In the genomic region with DNA sequence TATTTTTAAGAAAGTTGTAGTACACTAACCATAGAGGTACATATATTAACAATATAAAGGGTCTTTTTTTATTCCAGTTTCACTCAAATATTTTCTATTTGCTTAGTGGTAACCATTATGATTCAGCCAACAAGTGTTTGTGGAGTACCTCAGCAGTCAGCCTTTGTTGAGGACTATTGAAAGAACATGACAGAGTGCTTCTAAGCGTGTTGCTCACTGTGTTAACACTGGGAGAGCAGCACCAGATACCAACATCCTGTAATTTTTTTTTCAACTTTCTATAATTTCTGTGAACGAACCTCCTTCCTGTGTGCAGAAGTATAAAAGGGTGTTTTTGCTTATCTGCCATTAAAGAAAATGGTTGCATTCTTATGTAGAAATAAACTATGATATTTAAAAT, we compare ENCODE assay signal across 16 cellular contexts.
A peak's percentile ranks its signal among the peaks of the same experiment; 100 is the strongest.
DNase-seq lines count a peak whose midpoint lies in the region; ATAC-seq, FAIRE-seq and TF ChIP-seq lines count a peak whose summit lies in the region.
"Had no signal": no experiment of that assay in that cellular context is flagged by ENCODE, and none has a peak within 500 bp of the region (broad histone marks: within the 10 kb centered on the region; RNA-seq: fewer than 3 reads in every experiment).

No MANE protein-coding gene starts in this region.

- H3K4me1 Mint-ChIP-seq in CD4-positive, alpha-beta T cell (ENCODE audit: low read depth), result peaks cover 24% of the 10 kb centered on the region
- H3K4me1 Mint-ChIP-seq in GM23338, result peaks cover 4% of the 10 kb centered on the region; the same call in 2 of the 3 replicates

- peak; percentile 49 for ATAC-seq in CD4-positive, alpha-beta T cell (ENCODE audit: poor library complexity)
- ATAC-seq in GM23338 (peak; percentile 34; the same call in 2 of the 3 replicates), HG02852 (IDR thresholded peaks at IDR 0.05; ENCODE audit: unreplicated experiment) (no peak), GM19035 (IDR thresholded peaks at IDR 0.05; ENCODE audit: unreplicated experiment) (no peak)
- ATAC-seq: SK-N-SH treated with all-trans-retinoic acid at 6 μM for 48 hours had no signal

- no peaks in the 10 kb centered on the region for H3F3A ChIP-seq in GM23338 (replicated peaks; ENCODE audit: low read depth)

- CTCF ChIA-PET in CD4-positive, alpha-beta T cell (lab: Charles Lee), result no interaction called here

- no peaks in the 10 kb centered on the region for H3K79me2 ChIP-seq in GM23338 (replicated peaks; ENCODE audit: insufficient read depth)
- H3K79me2 ChIP-seq: hepatocyte had no signal

- no peak for FAIRE-seq in frontal cortex (lab: Jason Lieb, UNC)
- FAIRE-seq: colon, GM12892 had no signal

- TF ChIP-seq CTCF in CD4-positive, alpha-beta T cell (IDR thresholded peaks at IDR 0.05), result no peak
- TF ChIP-seq CTCF in GM23338 (conservative IDR thresholded peaks at IDR 0.05; ENCODE audit: low read depth in 2 of 2) (no peak), fibroblast of the aortic adventitia (IDR thresholded peaks at IDR 0.05; ENCODE audit: insufficient read depth, low read length) (no peak)

- no peak overlapping the region for H2AFZ ChIP-seq in GM23338
- H2AFZ ChIP-seq: hepatocyte had no signal

- H3K4me3 Mint-ChIP-seq in CD4-positive, alpha-beta T cell, result no peak overlapping the region
- H3K4me3 Mint-ChIP-seq in GM23338, result no peak overlapping the region

- H3K27me3 Mint-ChIP-seq in CD4-positive, alpha-beta T cell, result no peaks in the 10 kb centered on the region
- peaks cover 8% of the 10 kb centered on the region for H3K27me3 Mint-ChIP-seq in GM23338 (ENCODE audit: insufficient read depth, low read depth, poor library complexity)

- POLR2A ChIA-PET in CD4-positive, alpha-beta T cell (lab: Charles Lee), result no interaction called here

- H3K4me3 ChIP-seq in GM23338, result no peak overlapping the region
- H3K4me3 ChIP-seq in fibroblast of the aortic adventitia (ENCODE audit: low read depth, low read length), result no peak overlapping the region
- H3K4me3 ChIP-seq: esophagus squamous epithelium, hepatocyte, vagina had no signal

- H3K27ac ChIP-seq in CD4-positive, alpha-beta T cell (ENCODE audit: low read depth, low read length), result no peak overlapping the region
- no peak overlapping the region for H3K27ac ChIP-seq in GM23338 (ENCODE audit: low read depth)
- H3K27ac ChIP-seq: esophagus squamous epithelium, hepatocyte, vagina had no signal

- no peaks in the 10 kb centered on the region for H3K9me3 Mint-ChIP-seq in CD4-positive, alpha-beta T cell
- peaks cover 3% of the 10 kb centered on the region; the same call in 2 of the 3 replicates for H3K9me3 Mint-ChIP-seq in GM23338

- no peaks in the 10 kb centered on the region for H3K27me3 ChIP-seq in CD4-positive, alpha-beta T cell (ENCODE audit: control insufficient read depth, insufficient read depth, low read length)
- no peaks in the 10 kb centered on the region for H3K27me3 ChIP-seq in GM23338 (ENCODE audit: insufficient read depth)
- H3K27me3 ChIP-seq: esophagus squamous epithelium, hepatocyte, vagina had no signal

- H3K4me1 ChIP-seq in GM23338 (ENCODE audit: insufficient read depth), result peaks cover 3% of the 10 kb centered on the region; the same call in 1 of the 2 replicates
- H3K4me1 ChIP-seq: esophagus squamous epithelium, vagina had no signal

- H4K20me1 ChIP-seq in GM23338 (replicated peaks; ENCODE audit: insufficient read depth), result no peaks in the 10 kb centered on the region; the same call in 1 of the 2 replicates

- no peaks in the 10 kb centered on the region for H3K9me2 ChIP-seq in GM23338 (ENCODE audit: insufficient read depth)

- H3K36me3 Mint-ChIP-seq in CD4-positive, alpha-beta T cell (ENCODE audit: low read depth), result no peaks in the 10 kb centered on the region
- peaks cover 61% of the 10 kb centered on the region for H3K36me3 Mint-ChIP-seq in GM23338 (ENCODE audit: low read depth)

- DNase-seq in CD4-positive, alpha-beta T cell, result no peak
- DNase-seq in GM23338 (ENCODE audit: low spot score), result no peak
- DNase-seq in NCI-H774 (lab: John Stamatoyannopoulos, UW), result peak; percentile 83
- DNase-seq in fibroblast of the aortic adventitia (ENCODE audit: low read depth), result peak; percentile 23
- DNase-seq in frontal cortex (ENCODE audit: low spot score in 2 of 2), result no peak
- DNase-seq in activated CD8-positive, alpha-beta memory T cell treated with anti-CD3 and anti-CD28 coated beads, Interleukin-2, amount 50 U/mL, for 48 hours, result no peak
- DNase-seq: activated naive CD4-positive, alpha-beta T cell treated with anti-CD3 and anti-CD28 coated beads, Interleukin-2, amount 50 U/mL, for 16 hours; esophagus squamous epithelium; NCI-H1694 treated with DMSO at 0.1 percent for 48 hours had no signal

- no peaks in the 10 kb centered on the region for H3K9me3 ChIP-seq in CD4-positive, alpha-beta T cell (ENCODE audit: control insufficient read depth, low read length)
- H3K9me3 ChIP-seq: esophagus squamous epithelium, vagina had no signal

- H3K36me3 ChIP-seq in GM23338 (ENCODE audit: insufficient read depth), result no peaks in the 10 kb centered on the region
- H3K36me3 ChIP-seq: vagina had no signal

- intact Hi-C loops in CD4-positive, alpha-beta T cell (cut with DNase I, micrococcal nuclease), result no loop called here

- H3K4me2 ChIP-seq in GM23338, result no peak overlapping the region
- H3K4me2 ChIP-seq: hepatocyte had no signal

- no peak overlapping the region for H3K27ac Mint-ChIP-seq in CD4-positive, alpha-beta T cell
- no peak overlapping the region for H3K27ac Mint-ChIP-seq in GM23338

TF ChIP-seq in GM23338, 12 proteins besides CTCF, POLR2A, EP300 and RAD21 (continues in another document):
- no peak for TF ChIP-seq POLR2AphosphoS5 (IDR thresholded peaks at IDR 0.05; ENCODE audit: low read depth)
- no peak for TF ChIP-seq EZH2phosphoT487 (IDR thresholded peaks at IDR 0.05; ENCODE audit: unreplicated experiment)
- TF ChIP-seq, protein P1, sequence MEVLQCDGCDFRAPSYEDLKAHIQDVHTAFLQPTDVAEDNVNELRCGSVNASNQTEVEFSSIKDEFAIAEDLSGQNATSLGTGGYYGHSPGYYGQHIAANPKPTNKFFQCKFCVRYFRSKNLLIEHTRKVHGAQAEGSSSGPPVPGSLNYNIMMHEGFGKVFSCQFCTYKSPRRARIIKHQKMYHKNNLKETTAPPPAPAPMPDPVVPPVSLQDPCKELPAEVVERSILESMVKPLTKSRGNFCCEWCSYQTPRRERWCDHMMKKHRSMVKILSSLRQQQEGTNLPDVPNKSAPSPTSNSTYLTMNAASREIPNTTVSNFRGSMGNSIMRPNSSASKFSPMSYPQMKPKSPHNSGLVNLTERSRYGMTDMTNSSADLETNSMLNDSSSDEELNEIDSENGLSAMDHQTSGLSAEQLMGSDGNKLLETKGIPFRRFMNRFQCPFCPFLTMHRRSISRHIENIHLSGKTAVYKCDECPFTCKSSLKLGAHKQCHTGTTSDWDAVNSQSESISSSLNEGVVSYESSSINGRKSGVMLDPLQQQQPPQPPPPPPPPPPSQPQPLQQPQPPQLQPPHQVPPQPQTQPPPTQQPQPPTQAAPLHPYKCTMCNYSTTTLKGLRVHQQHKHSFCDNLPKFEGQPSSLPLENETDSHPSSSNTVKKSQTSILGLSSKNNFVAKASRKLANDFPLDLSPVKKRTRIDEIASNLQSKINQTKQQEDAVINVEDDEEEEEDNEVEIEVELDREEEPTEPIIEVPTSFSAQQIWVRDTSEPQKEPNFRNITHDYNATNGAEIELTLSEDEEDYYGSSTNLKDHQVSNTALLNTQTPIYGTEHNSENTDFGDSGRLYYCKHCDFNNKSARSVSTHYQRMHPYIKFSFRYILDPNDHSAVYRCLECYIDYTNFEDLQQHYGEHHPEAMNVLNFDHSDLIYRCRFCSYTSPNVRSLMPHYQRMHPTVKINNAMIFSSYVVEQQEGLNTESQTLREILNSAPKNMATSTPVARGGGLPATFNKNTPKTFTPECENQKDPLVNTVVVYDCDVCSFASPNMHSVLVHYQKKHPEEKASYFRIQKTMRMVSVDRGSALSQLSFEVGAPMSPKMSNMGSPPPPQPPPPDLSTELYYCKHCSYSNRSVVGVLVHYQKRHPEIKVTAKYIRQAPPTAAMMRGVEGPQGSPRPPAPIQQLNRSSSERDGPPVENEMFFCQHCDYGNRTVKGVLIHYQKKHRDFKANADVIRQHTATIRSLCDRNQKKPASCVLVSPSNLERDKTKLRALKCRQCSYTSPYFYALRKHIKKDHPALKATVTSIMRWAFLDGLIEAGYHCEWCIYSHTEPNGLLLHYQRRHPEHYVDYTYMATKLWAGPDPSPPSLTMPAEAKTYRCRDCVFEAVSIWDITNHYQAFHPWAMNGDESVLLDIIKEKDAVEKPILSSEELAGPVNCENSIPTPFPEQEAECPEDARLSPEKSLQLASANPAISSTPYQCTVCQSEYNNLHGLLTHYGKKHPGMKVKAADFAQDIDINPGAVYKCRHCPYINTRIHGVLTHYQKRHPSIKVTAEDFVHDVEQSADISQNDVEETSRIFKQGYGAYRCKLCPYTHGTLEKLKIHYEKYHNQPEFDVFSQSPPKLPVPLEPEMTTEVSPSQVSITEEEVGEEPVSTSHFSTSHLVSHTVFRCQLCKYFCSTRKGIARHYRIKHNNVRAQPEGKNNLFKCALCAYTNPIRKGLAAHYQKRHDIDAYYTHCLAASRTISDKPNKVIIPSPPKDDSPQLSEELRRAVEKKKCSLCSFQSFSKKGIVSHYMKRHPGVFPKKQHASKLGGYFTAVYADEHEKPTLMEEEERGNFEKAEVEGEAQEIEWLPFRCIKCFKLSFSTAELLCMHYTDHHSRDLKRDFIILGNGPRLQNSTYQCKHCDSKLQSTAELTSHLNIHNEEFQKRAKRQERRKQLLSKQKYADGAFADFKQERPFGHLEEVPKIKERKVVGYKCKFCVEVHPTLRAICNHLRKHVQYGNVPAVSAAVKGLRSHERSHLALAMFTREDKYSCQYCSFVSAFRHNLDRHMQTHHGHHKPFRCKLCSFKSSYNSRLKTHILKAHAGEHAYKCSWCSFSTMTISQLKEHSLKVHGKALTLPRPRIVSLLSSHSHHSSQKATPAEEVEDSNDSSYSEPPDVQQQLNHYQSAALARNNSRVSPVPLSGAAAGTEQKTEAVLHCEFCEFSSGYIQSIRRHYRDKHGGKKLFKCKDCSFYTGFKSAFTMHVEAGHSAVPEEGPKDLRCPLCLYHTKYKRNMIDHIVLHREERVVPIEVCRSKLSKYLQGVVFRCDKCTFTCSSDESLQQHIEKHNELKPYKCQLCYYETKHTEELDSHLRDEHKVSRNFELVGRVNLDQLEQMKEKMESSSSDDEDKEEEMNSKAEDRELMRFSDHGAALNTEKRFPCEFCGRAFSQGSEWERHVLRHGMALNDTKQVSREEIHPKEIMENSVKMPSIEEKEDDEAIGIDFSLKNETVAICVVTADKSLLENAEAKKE (CRISPR knock-in tag; IDR thresholded peaks at IDR 0.05), result no peak
- no peak for TF ChIP-seq ZNF331 (CRISPR knock-in tag; IDR thresholded peaks at IDR 0.05; ENCODE audit: low read depth)
- TF ChIP-seq JUNB (IDR thresholded peaks at IDR 0.05; ENCODE audit: unreplicated experiment), result no peak
- TF ChIP-seq CREB1 (CRISPR knock-in tag; IDR thresholded peaks at IDR 0.05; ENCODE audit: low read depth), result no peak

Comparison
In these comparisons a context has a peak if more than half of its experiments do, and no peak if none do; other contexts are left out.
1. ATAC-seq: peak in CD4-positive, alpha-beta T cell (single experiment) and GM23338 (single experiment); none in HG02852 (single experiment) and GM19035 (single experiment).
2. DNase-seq: peak in NCI-H774 (single experiment) and fibroblast of the aortic adventitia (single experiment); none in CD4-positive, alpha-beta T cell (0 of 10), GM23338 (single experiment), frontal cortex (0 of 2) and activated CD8-positive, alpha-beta memory T cell treated with anti-CD3 and anti-CD28 coated beads, Interleukin-2, amount 50 U/mL, for 48 hours (single experiment).